ENCODE assay signal across 1 cellular context in genomic region chr16:52408197-52408845, GRCh38.
TF ChIP-seq lines count a peak whose summit lies in the region.

No MANE protein-coding gene starts in this region.

TF ChIP-seq in HepG2, 621 proteins besides CTCF, POLR2A, EP300 and RAD21 (continued from another document and continues in another):
- TF ChIP-seq ZNF775 (CRISPR knock-in tag; IDR thresholded peaks at IDR 0.05; ENCODE audit: borderline replicate concordance) (no peak), PPARG (CRISPR knock-in tag; conservative IDR thresholded peaks at IDR 0.05) (peak; percentile 66), SOX6 (IDR thresholded peaks at IDR 0.05) (no peak), SOX6 (CRISPR knock-in tag; IDR thresholded peaks at IDR 0.05) (peak; percentile 99), ZNF652 (CRISPR knock-in tag; IDR thresholded peaks at IDR 0.05; ENCODE audit: borderline replicate concordance, low read depth) (no peak), ZNF562 (CRISPR knock-in tag; IDR thresholded peaks at IDR 0.05; ENCODE audit: borderline replicate concordance) (no peak), CENPT (CRISPR knock-in tag; IDR thresholded peaks at IDR 0.05; ENCODE audit: low read depth) (no peak), ZSCAN9 (CRISPR knock-in tag; IDR thresholded peaks at IDR 0.05; ENCODE audit: borderline replicate concordance) (peak; percentile 67; the same call in 1 of the 2 replicates), ATM (IDR thresholded peaks at IDR 0.05; ENCODE audit: borderline replicate concordance) (no peak), ZSCAN29 (CRISPR knock-in tag; conservative IDR thresholded peaks at IDR 0.05) (peak; percentile 82), CSRNP1 (CRISPR knock-in tag; IDR thresholded peaks at IDR 0.05) (no peak), SOX5 (CRISPR knock-in tag; IDR thresholded peaks at IDR 0.05; ENCODE audit: borderline replicate concordance) (peak; percentile 94), TMF1 (CRISPR knock-in tag; IDR thresholded peaks at IDR 0.05; ENCODE audit: low read depth) (peak; percentile 50; the same call in 1 of the 2 replicates), ZNF614 (CRISPR knock-in tag; IDR thresholded peaks at IDR 0.05; ENCODE audit: borderline replicate concordance) (peak; percentile 85), TFDP1 (CRISPR knock-in tag; IDR thresholded peaks at IDR 0.05; ENCODE audit: borderline replicate concordance) (0 out of 2 replicates have a peak, but pooled peaks have one; percentile 21), ELF1 (CRISPR knock-in tag; IDR thresholded peaks at IDR 0.05) (peak; percentile 50; the same call in 1 of the 2 replicates), ZFYVE20 (CRISPR knock-in tag; IDR thresholded peaks at IDR 0.05; ENCODE audit: borderline replicate concordance, low read depth) (no peak), ARNT2 (CRISPR knock-in tag; IDR thresholded peaks at IDR 0.05; ENCODE audit: low read depth) (no peak), HNF4G (IDR thresholded peaks at IDR 0.05; ENCODE audit: borderline replicate concordance, low read depth, low read length) (peak; percentile 68), HNF4G (CRISPR knock-in tag; IDR thresholded peaks at IDR 0.05; ENCODE audit: borderline replicate concordance, low read depth) (peak; percentile 64; the same call in 1 of the 2 replicates), ZNF136 (CRISPR knock-in tag; IDR thresholded peaks at IDR 0.05; ENCODE audit: low read depth) (peak; percentile 81), KMT2A (CRISPR knock-in tag; IDR thresholded peaks at IDR 0.05) (no peak), ZNF780A (CRISPR knock-in tag; IDR thresholded peaks at IDR 0.05) (no peak), ZNF574 (CRISPR knock-in tag; IDR thresholded peaks at IDR 0.05) (peak; percentile 54; the same call in 1 of the 2 replicates), JUNB (CRISPR knock-in tag; IDR thresholded peaks at IDR 0.05; ENCODE audit: borderline replicate concordance) (peak; percentile 83), ZNF615 (CRISPR knock-in tag; IDR thresholded peaks at IDR 0.05; ENCODE audit: borderline replicate concordance) (peak; percentile 33; the same call in 1 of the 2 replicates), FOSL2 (CRISPR knock-in tag; IDR thresholded peaks at IDR 0.05) (peak; percentile 85), ZNF44 (CRISPR knock-in tag; IDR thresholded peaks at IDR 0.05) (peak; percentile 47; the same call in 1 of the 2 replicates), ZBTB44 (CRISPR knock-in tag; IDR thresholded peaks at IDR 0.05) (no peak), ZNF510 (CRISPR knock-in tag; IDR thresholded peaks at IDR 0.05; ENCODE audit: low read depth) (no peak), ZNF232 (CRISPR knock-in tag; IDR thresholded peaks at IDR 0.05; ENCODE audit: borderline replicate concordance) (no peak), KLF15 (CRISPR knock-in tag; IDR thresholded peaks at IDR 0.05; ENCODE audit: borderline replicate concordance) (no peak), NONO (IDR thresholded peaks at IDR 0.05) (no peak), NONO (CRISPR knock-in tag; conservative IDR thresholded peaks at IDR 0.05) (peak; percentile 73), PAX8 (CRISPR knock-in tag; IDR thresholded peaks at IDR 0.05; ENCODE audit: borderline replicate concordance) (no peak), TFE3 (CRISPR knock-in tag; IDR thresholded peaks at IDR 0.05) (peak; percentile 69), ZNF644 (CRISPR knock-in tag; IDR thresholded peaks at IDR 0.05; ENCODE audit: low read depth) (peak; percentile 82), ATF7-NPFF (CRISPR knock-in tag; IDR thresholded peaks at IDR 0.05; ENCODE audit: low read depth) (0 out of 2 replicates have a peak, but pooled peaks have one; percentile 26), ZNF570 (CRISPR knock-in tag; IDR thresholded peaks at IDR 0.05; ENCODE audit: borderline replicate concordance) (no peak), HHEX (CRISPR knock-in tag; IDR thresholded peaks at IDR 0.05) (peak; percentile 80), ZFP82 (CRISPR knock-in tag; IDR thresholded peaks at IDR 0.05; ENCODE audit: borderline replicate concordance) (no peak; the same call in 1 of the 2 replicates), HIVEP1 (CRISPR knock-in tag; IDR thresholded peaks at IDR 0.05) (no peak), SIX1 (CRISPR knock-in tag; IDR thresholded peaks at IDR 0.05; ENCODE audit: borderline replicate concordance) (peak; percentile 53; the same call in 1 of the 2 replicates), ZNF3 (CRISPR knock-in tag; IDR thresholded peaks at IDR 0.05) (no peak), HOXA9 (CRISPR knock-in tag; IDR thresholded peaks at IDR 0.05; ENCODE audit: borderline replicate concordance) (no peak; the same call in 1 of the 2 replicates), TRAFD1 (CRISPR knock-in tag; IDR thresholded peaks at IDR 0.05; ENCODE audit: borderline replicate concordance) (no peak), ZNF670 (CRISPR knock-in tag; IDR thresholded peaks at IDR 0.05; ENCODE audit: borderline replicate concordance) (no peak), EHMT2 (IDR thresholded peaks at IDR 0.05; ENCODE audit: borderline replicate concordance, low read depth, low read length) (no peak), ZNF576 (CRISPR knock-in tag; IDR thresholded peaks at IDR 0.05) (no peak), ZNF235 (CRISPR knock-in tag; IDR thresholded peaks at IDR 0.05; ENCODE audit: borderline replicate concordance) (no peak), PHF20 (CRISPR knock-in tag; IDR thresholded peaks at IDR 0.05) (no peak), XRCC5 (optimal IDR thresholded peaks at IDR 0.05; ENCODE audit: low read length) (peak; percentile 56), HNRNPH1 (optimal IDR thresholded peaks at IDR 0.05; ENCODE audit: low read depth, low read length) (no peak), KDM3A (CRISPR knock-in tag; IDR thresholded peaks at IDR 0.05; ENCODE audit: low read depth) (peak; percentile 34; the same call in 1 of the 2 replicates), TGIF2 (CRISPR knock-in tag; IDR thresholded peaks at IDR 0.05) (0 out of 2 replicates have a peak, but pooled peaks have one; percentile 33), ZNF503 (CRISPR knock-in tag; IDR thresholded peaks at IDR 0.05) (peak; percentile 92), BHLHE40 (IDR thresholded peaks at IDR 0.05; ENCODE audit: low read length) (peak; percentile 67; the same call in 1 of the 2 replicates), ZC3H13 (CRISPR knock-in tag; IDR thresholded peaks at IDR 0.05) (no peak)
